In the genomic region with DNA sequence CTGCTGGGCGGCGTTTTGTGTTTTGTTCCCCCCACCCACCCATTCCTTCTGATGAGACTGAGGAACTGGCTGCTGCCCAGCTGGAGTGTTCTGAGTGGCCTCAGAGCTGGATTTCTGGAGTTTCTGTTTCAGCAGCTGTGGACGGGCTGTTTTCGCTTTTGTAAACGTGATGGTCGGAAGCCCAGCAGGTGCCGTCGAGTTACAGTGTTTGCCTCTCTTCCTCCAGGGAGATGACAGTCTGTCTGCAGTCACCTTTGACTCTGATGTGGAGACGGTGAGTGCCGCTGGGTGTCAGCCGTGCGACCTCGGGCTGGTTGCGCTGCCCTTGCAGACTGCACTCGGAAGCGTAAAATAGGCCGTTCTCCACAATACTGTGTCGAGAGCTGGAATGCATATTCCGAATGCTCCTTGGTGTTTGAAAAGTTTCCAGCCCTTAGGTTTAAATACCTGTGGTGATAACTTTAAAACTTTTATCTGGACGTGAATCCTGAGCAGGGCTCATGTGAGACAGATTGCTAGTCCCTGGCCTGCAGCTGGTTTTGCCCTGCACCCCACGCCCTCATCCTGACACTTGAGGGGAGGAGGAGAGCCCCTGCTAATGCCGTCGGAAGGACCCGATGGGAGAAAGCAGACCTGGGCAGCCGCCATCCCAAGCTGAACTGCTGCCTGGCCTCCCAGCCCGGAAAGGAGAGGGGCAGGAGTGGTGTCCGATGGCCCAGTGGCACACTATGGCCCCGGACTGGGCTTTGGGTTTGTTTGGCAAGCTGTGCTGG, we compare ENCODE assay signal across 8 cellular contexts. TPM values are rescaled to one million over a fixed set of nuclear protein-coding genes. Genes with fewer than 3 reads are reported as not detected.
A peak's percentile ranks its signal among the peaks of the same experiment; 100 is the strongest.
DNase-seq lines count a peak whose midpoint lies in the region; ATAC-seq, FAIRE-seq and TF ChIP-seq lines count a peak whose summit lies in the region.

No MANE protein-coding gene starts in this region.

- H3K4me3 Mint-ChIP-seq in immature natural killer cell: no peak overlapping the region

- intact Hi-C loops in left colon (cut with DNase I, micrococcal nuclease): no loop called here

- peaks cover 0 to 3% (median 0%) of the 10 kb centered on the region in 3 donors for H3K27me3 Mint-ChIP-seq in immature natural killer cell (ENCODE audit: low read depth in 3 of 3)

- peaks cover 59% of the 10 kb centered on the region for H3K4me1 ChIP-seq in OCI-LY3 (ENCODE audit: low read length)

- H3K27me3 ChIP-seq in OCI-LY3 (ENCODE audit: low read depth, low read length): no peaks in the 10 kb centered on the region

- peak overlapping the region; percentile 95 for H3K4me2 ChIP-seq in OCI-LY3 (ENCODE audit: low read length)

- H3K4me3 ChIP-seq in OCI-LY3 (ENCODE audit: low read length): peak overlapping the region; percentile 74

- no peaks in the 10 kb centered on the region for H4K20me1 ChIP-seq in OCI-LY3 (ENCODE audit: insufficient read depth, low read length)

- peaks cover 2 to 5% of the 10 kb centered on the region in 2 donors for H3K4me1 Mint-ChIP-seq in immature natural killer cell

- peaks cover 2 to 8% (median 7%) of the 10 kb centered on the region in 3 donors for H3K36me3 Mint-ChIP-seq in immature natural killer cell

- H3K9ac ChIP-seq in OCI-LY3 (ENCODE audit: low read length): peak overlapping the region; percentile 67

- POLR2A ChIA-PET in GM10248 (lab: Yijun Ruan, JAX): interaction anchor here (0.6 kb wide), 1 partner anchor 87 kb away, joined by 4 read pairs; no protein-coding TSS in a partner anchor

- no peak overlapping the region for H2AFZ ChIP-seq in OCI-LY3 (ENCODE audit: low read depth, low read length)

- ATAC-seq in GM21528 (IDR thresholded peaks at IDR 0.05; ENCODE audit: low FRiP score, unreplicated experiment): peak; percentile 73
- ATAC-seq in left colon: peak; percentile 59

- H3K9me3 Mint-ChIP-seq in immature natural killer cell: no peaks in the 10 kb centered on the region

- peaks cover 18% of the 10 kb centered on the region for H3K36me3 ChIP-seq in OCI-LY3 (replicated peaks; ENCODE audit: low read depth, low read length)

- no peak for FAIRE-seq in frontal cortex (lab: Jason Lieb, UNC)

- H3K9me3 ChIP-seq in OCI-LY3 (ENCODE audit: insufficient read depth, low read length): no peaks in the 10 kb centered on the region

- H3K27ac ChIP-seq in OCI-LY3 (ENCODE audit: low read length): peak overlapping the region; percentile 99

- no peak overlapping the region for H3K27ac Mint-ChIP-seq in immature natural killer cell

- DNase-seq in GM10248 (ENCODE audit: extremely low spot score) (peak; percentile 64), left colon (peak; percentile 50 to 55), frontal cortex (ENCODE audit: low spot score in 2 of 2) (no peak), A172 (ENCODE audit: low spot score) (no peak), immature natural killer cell (no peak), NOMO-1 treated with DMSO at 0.1 percent for 48 hours (lab: John Stamatoyannopoulos, UW; ENCODE audit: unreplicated experiment) (no peak)

- peaks cover 48% of the 10 kb centered on the region for H3K79me2 ChIP-seq in OCI-LY3 (ENCODE audit: low read length)

- CTCF ChIA-PET in GM10248 (lab: Yijun Ruan, JAX): interaction anchor here (0.7 to 1.5 kb wide), 9 partner anchors 8 to 144 kb away, joined by 3 to 4 read pairs (median 3); a partner anchor contains a TSS

- TF ChIP-seq CTCF in GM10248 (IDR thresholded peaks at IDR 0.05; ENCODE audit: control extremely low read depth, extremely low read depth, low read depth, missing control alignments): no peak
- peak; percentile 43; the same call in 1 of the 2 replicates for TF ChIP-seq CTCF in OCI-LY3 (IDR thresholded peaks at IDR 0.05; ENCODE audit: low read depth, low read length)

RNA-seq across cellular contexts. Expression of a gene that starts 8.3 kb away (rescaled TPM):
- 10 to 100 TPM; 28.5 to 30.5 TPM for total RNA-seq in left colon
- 17.9 TPM for total RNA-seq in frontal cortex
- total RNA-seq in A172 (2014; rRNA removed; shearing (Covaris generic)): 26.1 and 35.5 TPM in 2 replicates
- polyA plus RNA-seq in immature natural killer cell: 1 to 10 TPM in 2 of 3 donors, not detected in 1; 1.9 to 4.2 TPM

RNA-seq across cellular contexts. Expression of a gene that starts 11.8 kb away (rescaled TPM):
- total RNA-seq in left colon (10 to 100 TPM; 21.8 to 21.9 TPM), frontal cortex (16.7 TPM)
- 69.2 and 87.9 TPM in 2 replicates for total RNA-seq in A172 (2014; rRNA removed; shearing (Covaris generic))
- polyA plus RNA-seq in immature natural killer cell: 10 to 100 TPM; 15.0 to 42.4 (median 19.2) TPM

RNA-seq across cellular contexts. Expression of a gene that starts 47.5 kb away (rescaled TPM):
- total RNA-seq in left colon (10 to 100 TPM; 48.3 to 70.1 TPM), frontal cortex (9.4 TPM)
- 21.2 and 32.5 TPM in 2 replicates for total RNA-seq in A172 (2014; rRNA removed; shearing (Covaris generic))
- 1 to 10 TPM; 2.2 to 2.6 (median 2.3) TPM for polyA plus RNA-seq in immature natural killer cell

Comparison
In these comparisons a context has a peak if more than half of its experiments do, and no peak if none do; other contexts are left out.
1. DNase-seq: peak in GM10248 (single experiment) and left colon (2 of 2); none in frontal cortex (0 of 2), A172 (single experiment), immature natural killer cell (0 of 3) and NOMO-1 treated with DMSO at 0.1 percent for 48 hours (single experiment).